19 cellular contexts compared by ENCODE assay signal in the genomic region with DNA sequence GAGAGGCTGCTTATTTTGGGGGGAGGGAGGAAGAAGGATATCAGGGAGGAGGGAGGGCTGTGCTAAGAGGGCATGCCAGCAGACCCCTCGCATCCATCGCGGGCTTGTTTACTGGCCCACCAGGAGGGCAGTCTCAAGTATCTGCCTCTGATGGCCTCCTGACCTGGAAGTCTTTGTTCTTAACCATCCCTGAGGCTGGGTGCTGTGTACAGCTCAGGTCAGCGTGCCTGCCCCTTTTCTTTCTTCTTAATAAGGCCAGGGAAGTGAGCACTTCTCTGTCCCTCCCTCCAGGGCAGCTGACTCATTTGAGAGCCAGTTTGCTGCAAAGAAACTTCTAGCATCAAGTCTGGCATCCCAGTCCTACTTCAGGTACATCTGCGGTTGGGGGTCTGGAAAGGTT.
A peak's percentile ranks its signal among the peaks of the same experiment; 100 is the strongest.
DNase-seq lines count a peak whose midpoint lies in the region; ATAC-seq and TF ChIP-seq lines count a peak whose summit lies in the region.
"Had no signal": no experiment of that assay in that cellular context is flagged by ENCODE, and none has a peak within 500 bp of the region (broad histone marks: within the 10 kb centered on the region; RNA-seq: fewer than 3 reads in every experiment).

No MANE protein-coding gene starts in this region.

- TF ChIP-seq CTCF in CD8-positive, alpha-beta T cell (IDR thresholded peaks at IDR 0.05), result no peak

- WGBS in neuronal stem cell (ENCODE audit: extremely low coverage in 2 of 2, insufficient read length in 2 of 2, insufficient replicate concordance in 1 of 2), 2 donors, result no CpG with 5 or more reads among the region's 5 CpGs

- no peak overlapping the region for H3K18ac ChIP-seq in neuronal stem cell (ENCODE audit: low read length)

- H2BK12ac ChIP-seq in neuronal stem cell (ENCODE audit: low read length), result no peak overlapping the region

- no peak overlapping the region for H2AFZ ChIP-seq in neuronal stem cell (ENCODE audit: low read length)

- no peak for ATAC-seq in CD8-positive, alpha-beta T cell
- no peak for ATAC-seq in T-helper 17 cell
- ATAC-seq: foreskin keratinocyte, PC-3, sciatic nerve had no signal

- no peak overlapping the region for H3K4me2 ChIP-seq in neuronal stem cell (ENCODE audit: insufficient read depth, low read length, poor library complexity, severe bottlenecking)

- no peaks in the 10 kb centered on the region for H3K79me1 ChIP-seq in neuronal stem cell (ENCODE audit: low read depth, low read length)

- H4K91ac ChIP-seq in neuronal stem cell (ENCODE audit: low read depth, low read length, poor library complexity), result no peak overlapping the region

- H3K4me3 ChIP-seq in CD8-positive, alpha-beta T cell (ENCODE audit: low read depth, low read length), result no peak overlapping the region
- no peak overlapping the region for H3K4me3 ChIP-seq in neuronal stem cell (ENCODE audit: low read length in 2 of 2)
- H3K4me3 ChIP-seq: HAP-1, left ventricle myocardium inferior, stomach had no signal

- no peak overlapping the region for H3K4ac ChIP-seq in neuronal stem cell (ENCODE audit: low read length)

- no peak overlapping the region for H2AK5ac ChIP-seq in neuronal stem cell (ENCODE audit: low read depth, low read length)

- no peak overlapping the region for H3K9ac ChIP-seq in neuronal stem cell (ENCODE audit: low read depth, low read length, poor library complexity)

- no peaks in the 10 kb centered on the region for H3K27me3 ChIP-seq in CD8-positive, alpha-beta T cell (ENCODE audit: insufficient read depth, low read length)
- H3K27me3 ChIP-seq in neuronal stem cell (ENCODE audit: control insufficient read depth in 3 of 3, insufficient read depth in 3 of 3, low read depth in 1 of 3, low read length in 3 of 3), result peaks cover 0 to 6% (median 0%) of the 10 kb centered on the region in 3 experiments
- H3K27me3 ChIP-seq: stomach had no signal

- H3K14ac ChIP-seq in neuronal stem cell (ENCODE audit: low read length), result no peak overlapping the region

- no peaks in the 10 kb centered on the region for H3K9me3 ChIP-seq in CD8-positive, alpha-beta T cell (ENCODE audit: low read length)
- H3K9me3 ChIP-seq in neuronal stem cell (replicated peaks in 1 of 2; ENCODE audit: control insufficient read depth in 2 of 2, insufficient read depth in 1 of 2, low read depth in 1 of 2, low read length in 2 of 2), result no peaks in the 10 kb centered on the region
- H3K9me3 ChIP-seq in T-helper 17 cell (ENCODE audit: control insufficient read depth, low read length, poor library complexity, severe bottlenecking), result no peaks in the 10 kb centered on the region
- H3K9me3 ChIP-seq: HAP-1, left ventricle myocardium inferior, stomach had no signal

- no peak overlapping the region for H2BK15ac ChIP-seq in neuronal stem cell (ENCODE audit: low read length)

- no peaks in the 10 kb centered on the region for H3K27me3 Mint-ChIP-seq in CD8-positive, alpha-beta T cell (ENCODE audit: low read depth)
- no peaks in the 10 kb centered on the region for H3K27me3 Mint-ChIP-seq in T-helper 17 cell
- H3K27me3 Mint-ChIP-seq in activated CD4-positive, alpha-beta memory T cell treated with anti-CD3 and anti-CD28 coated beads, Interleukin-2, amount 10 ng/mL, durations not matched to agents 7 days and 5 days, result no peaks in the 10 kb centered on the region

- H3K4me3 Mint-ChIP-seq in CD8-positive, alpha-beta T cell, result no peak overlapping the region
- no peak overlapping the region for H3K4me3 Mint-ChIP-seq in T-helper 17 cell
- no peak overlapping the region for H3K4me3 Mint-ChIP-seq in activated CD4-positive, alpha-beta memory T cell treated with anti-CD3 and anti-CD28 coated beads, Interleukin-2, amount 10 ng/mL, durations not matched to agents 7 days and 5 days

- POLR2A ChIA-PET in CD8-positive, alpha-beta T cell (lab: Charles Lee), result no interaction called here
- POLR2A ChIA-PET in activated CD4-positive, alpha-beta memory T cell treated with anti-CD3 and anti-CD28 coated beads, Interleukin-2, amount 10 ng/mL, durations not matched to agents 7 days and 5 days (lab: Charles Lee), result no interaction called here

- H3K27ac Mint-ChIP-seq in CD8-positive, alpha-beta T cell, result peak overlapping the region; percentile 27
- H3K27ac Mint-ChIP-seq in T-helper 17 cell, result no peak overlapping the region
- H3K27ac Mint-ChIP-seq in activated CD4-positive, alpha-beta memory T cell treated with anti-CD3 and anti-CD28 coated beads, Interleukin-2, amount 10 ng/mL, durations not matched to agents 7 days and 5 days, result no peak overlapping the region

- H2BK5ac ChIP-seq in neuronal stem cell (ENCODE audit: low read length), result no peak overlapping the region

- intact Hi-C loops in CD8-positive, alpha-beta T cell (cut with DNase I, micrococcal nuclease), result no loop called here

- H2BK120ac ChIP-seq in neuronal stem cell (ENCODE audit: low read depth, low read length), result no peak overlapping the region

- CTCF ChIA-PET in CD8-positive, alpha-beta T cell (lab: Charles Lee), result interaction anchor here (1.1 to 4.9 kb wide), 4 partner anchors 10 to 345 kb away, joined by 4 to 32 read pairs (median 5); no protein-coding TSS in a partner anchor
- CTCF ChIA-PET in activated CD4-positive, alpha-beta memory T cell treated with anti-CD3 and anti-CD28 coated beads, Interleukin-2, amount 10 ng/mL, durations not matched to agents 7 days and 5 days (lab: Charles Lee), result interaction anchor here (2.9 kb wide), 1 partner anchor 11 kb away, joined by 16 read pairs; no protein-coding TSS in a partner anchor

- H3K27ac ChIP-seq in CD8-positive, alpha-beta T cell (ENCODE audit: low read depth, low read length), result no peak overlapping the region
- H3K27ac ChIP-seq in cingulate gyrus (ENCODE audit: low read depth, low read length) (peak overlapping the region; percentile 25), neuronal stem cell (replicated peaks; ENCODE audit: low read length) (no peak overlapping the region)
- H3K27ac ChIP-seq: epithelial cell of prostate, foreskin keratinocyte, left ventricle myocardium inferior, stomach had no signal

- peaks cover 8% of the 10 kb centered on the region for H3K36me3 Mint-ChIP-seq in CD8-positive, alpha-beta T cell
- H3K36me3 Mint-ChIP-seq in T-helper 17 cell (ENCODE audit: low read depth), result no peaks in the 10 kb centered on the region
- H3K36me3 Mint-ChIP-seq in activated CD4-positive, alpha-beta memory T cell treated with anti-CD3 and anti-CD28 coated beads, Interleukin-2, amount 10 ng/mL, durations not matched to agents 7 days and 5 days (ENCODE audit: low read depth), result no peaks in the 10 kb centered on the region

- H3K4me1 Mint-ChIP-seq in CD8-positive, alpha-beta T cell (ENCODE audit: low read depth), result peaks cover 14% of the 10 kb centered on the region
- peaks cover 2% of the 10 kb centered on the region for H3K4me1 Mint-ChIP-seq in T-helper 17 cell
- no peaks in the 10 kb centered on the region for H3K4me1 Mint-ChIP-seq in activated CD4-positive, alpha-beta memory T cell treated with anti-CD3 and anti-CD28 coated beads, Interleukin-2, amount 10 ng/mL, durations not matched to agents 7 days and 5 days

- no peak overlapping the region for H4K8ac ChIP-seq in neuronal stem cell (ENCODE audit: low read depth, low read length)

- H3K36me3 ChIP-seq in CD8-positive, alpha-beta T cell (ENCODE audit: insufficient read depth, low read length), result no peaks in the 10 kb centered on the region
- peaks cover 4 to 10% of the 10 kb centered on the region in 2 donors for H3K36me3 ChIP-seq in neuronal stem cell (replicated peaks in 1 of 2; ENCODE audit: control insufficient read depth in 2 of 2, insufficient read depth in 2 of 2, low read length in 2 of 2)
- H3K36me3 ChIP-seq: HAP-1, left ventricle myocardium inferior, stomach had no signal

- no peak overlapping the region for H3K23ac ChIP-seq in neuronal stem cell (ENCODE audit: low read depth, low read length, poor library complexity)

- no peaks in the 10 kb centered on the region for H3K4me1 ChIP-seq in CD8-positive, alpha-beta T cell (ENCODE audit: insufficient read depth, low read length)
- peaks cover 12 to 15% of the 10 kb centered on the region in 2 donors for H3K4me1 ChIP-seq in neuronal stem cell (ENCODE audit: control insufficient read depth in 2 of 2, insufficient read depth in 1 of 2, low read depth in 1 of 2, low read length in 2 of 2)
- H3K4me1 ChIP-seq: foreskin keratinocyte, HAP-1, stomach had no signal

- H3K9me3 Mint-ChIP-seq in CD8-positive, alpha-beta T cell, result no peaks in the 10 kb centered on the region
- no peaks in the 10 kb centered on the region for H3K9me3 Mint-ChIP-seq in activated CD4-positive, alpha-beta memory T cell treated with anti-CD3 and anti-CD28 coated beads, Interleukin-2, amount 10 ng/mL, durations not matched to agents 7 days and 5 days

- DNase-seq in CD8-positive, alpha-beta T cell, result no peak
- DNase-seq in M059J (ENCODE audit: low read depth) (peak; percentile 26), neuronal stem cell (ENCODE audit: low spot score) (peak; percentile 43), T-helper 17 cell (no peak), NCI-H1105 treated with DMSO at 0.1 percent for 48 hours (lab: John Stamatoyannopoulos, UW) (no peak)
- DNase-seq in NK-92 treated with Interleukin-12 subunit alpha and Interleukin-12 subunit beta, amount 100 ng/mL, for 24 hours (lab: John Stamatoyannopoulos, UW), result no peak
- DNase-seq in activated CD4-positive, alpha-beta memory T cell treated with anti-CD3 and anti-CD28 coated beads, Interleukin-2, amount 10 ng/mL, durations not matched to agents 7 days and 5 days, result no peak
- DNase-seq: activated naive CD4-positive, alpha-beta T cell; COR-L47; cortex of kidney; foreskin keratinocyte; left ventricle myocardium inferior; NCI-H2081 treated with DMSO at 0.1 percent for 48 hours; PC-3; stomach had no signal

Comparison
In these comparisons a context has a peak if more than half of its experiments do, and no peak if none do; other contexts are left out.
1. DNase-seq: peak in M059J (single experiment) and neuronal stem cell (single experiment); none in CD8-positive, alpha-beta T cell (0 of 7), T-helper 17 cell (0 of 3), NK-92 treated with Interleukin-12 subunit alpha and Interleukin-12 subunit beta, amount 100 ng/mL, for 24 hours (single experiment), activated CD4-positive, alpha-beta memory T cell treated with anti-CD3 and anti-CD28 coated beads, Interleukin-2, amount 10 ng/mL, durations not matched to agents 7 days and 5 days (single experiment) and NCI-H1105 treated with DMSO at 0.1 percent for 48 hours (single experiment).